ENCODE assay signal across 32 cellular contexts in genomic region chr5:178192787-178193186, GRCh38. TPM values are rescaled to one million over a fixed set of nuclear protein-coding genes. Genes with fewer than 3 reads are reported as not detected.
"Had no signal": no experiment of that assay in that cellular context is flagged by ENCODE, and none has a peak within 500 bp of the region (broad histone marks: within the 10 kb centered on the region; RNA-seq: fewer than 3 reads in every experiment).

No MANE protein-coding gene starts in this region.

- H3K4me3 ChIP-seq: MG63, SJCRH30, SK-N-MC had no signal

- H3K4me1 ChIP-seq: SJCRH30 had no signal

- H3K4me3 Mint-ChIP-seq: activated CD4-positive, alpha-beta T cell treated with anti-CD3 and anti-CD28 coated beads for 36 hours; activated CD4-positive, alpha-beta T cell treated with anti-CD3 and anti-CD28 coated beads, Interleukin-2, amount 10 ng/mL, durations not matched to agents 7 days and 5 days; activated CD8-positive, alpha-beta T cell treated with anti-CD3 and anti-CD28 coated beads, Interleukin-2, amount 10 ng/mL, durations not matched to agents 7 days and 5 days; activated naive CD4-positive, alpha-beta T cell treated with anti-CD3 and anti-CD28 coated beads for 36 hours; activated T-cell treated with anti-CD3 and anti-CD28 coated beads, Interleukin-2, amount 50 U/mL, for 24 hours; T-helper 2 cell treated with Interferon-gamma antibody and Interleukin-4, amounts not matched to agents 5 μg/mL and 100 μg/mL, for 36 hours; WTC11 had no signal

- ATAC-seq: activated CD4-positive, alpha-beta T cell treated with anti-CD3 and anti-CD28 coated beads for 36 hours; activated CD4-positive, CD25-positive, alpha-beta regulatory T cell treated with anti-CD3 and anti-CD28 coated beads, Interleukin-2, amount 50 U/mL, for 24 hours; activated CD8-positive, alpha-beta T cell treated with anti-CD3 and anti-CD28 coated beads, Interleukin-2, amount 10 ng/mL, durations not matched to agents 7 days and 5 days; activated naive CD4-positive, alpha-beta T cell treated with anti-CD3 and anti-CD28 coated beads, Interleukin-2, amount 50 U/mL, for 72 hours; WTC11 had no signal

- H3K27ac Mint-ChIP-seq: activated CD4-positive, alpha-beta T cell treated with anti-CD3 and anti-CD28 coated beads for 36 hours; activated CD4-positive, alpha-beta T cell treated with anti-CD3 and anti-CD28 coated beads, Interleukin-2, amount 10 ng/mL, durations not matched to agents 7 days and 5 days; activated naive CD4-positive, alpha-beta T cell treated with anti-CD3 and anti-CD28 coated beads for 36 hours; activated naive CD4-positive, alpha-beta T cell treated with anti-CD3 and anti-CD28 coated beads, Interleukin-2, amount 50 U/mL, for 72 hours; activated T-cell treated with anti-CD3 and anti-CD28 coated beads, Interleukin-2, amount 50 U/mL, for 24 hours; activated T-helper 2 cell treated with anti-CD3 and anti-CD28 coated beads, Interferon-gamma antibody, Interleukin-2, Interleukin-4, amounts not matched to agents 10 μg/mL and 5 μg/mL and 100 μg/mL, durations not matched to agents 14 hours and 24 hours and 36 hours; T-helper 2 cell treated with Interferon-gamma antibody and Interleukin-4, amounts not matched to agents 5 μg/mL and 100 μg/mL, for 36 hours; WTC11 had no signal

- DNase-seq: activated CD4-positive, alpha-beta T cell treated with anti-CD3 and anti-CD28 coated beads for 36 hours; activated CD4-positive, alpha-beta T cell treated with anti-CD3 and anti-CD28 coated beads, Interleukin-2, amount 10 ng/mL, durations not matched to agents 7 days and 5 days; activated CD4-positive, alpha-beta T cell treated with anti-CD3 and anti-CD28 coated beads, Interleukin-2, amount 50 U/mL, for 48 hours; activated CD8-positive, alpha-beta T cell treated with anti-CD3 and anti-CD28 coated beads, Interleukin-2, amount 10 ng/mL, durations not matched to agents 7 days and 5 days; activated gamma-delta T cell; activated naive CD4-positive, alpha-beta T cell treated with anti-CD3 and anti-CD28 coated beads for 36 hours; activated T-cell treated with anti-CD3 and anti-CD28 coated beads, Interleukin-2, amount 50 U/mL, for 24 hours; amniotic stem cell; aorta; brain microvascular endothelial cell; central memory CD4-positive, alpha-beta T cell; Kasumi-1; MG63; NCI-H1048; NCI-H1105 treated with DMSO at 0.1 percent for 48 hours; NCI-H1436; NCI-H1694; NCI-H2171; NCI-H510A; NCI-H748 treated with DMSO at 0.1 percent for 48 hours; NK-92 treated with Interleukin-12 subunit alpha and Interleukin-12 subunit beta, amount 100 ng/mL, for 24 hours; SHP77; SJCRH30 had no signal

- H3K36me3 ChIP-seq: brain microvascular endothelial cell, MG63, SJCRH30 had no signal

- H3K9me3 ChIP-seq: SJCRH30 had no signal

- H3K9me3 Mint-ChIP-seq: activated CD4-positive, alpha-beta T cell treated with anti-CD3 and anti-CD28 coated beads, Interleukin-2, amount 10 ng/mL, durations not matched to agents 7 days and 5 days; activated naive CD4-positive, alpha-beta T cell treated with anti-CD3 and anti-CD28 coated beads for 36 hours; activated naive CD4-positive, alpha-beta T cell treated with anti-CD3 and anti-CD28 coated beads, Interleukin-2, amount 50 U/mL, for 72 hours; activated T-cell treated with anti-CD3 and anti-CD28 coated beads, Interleukin-2, amount 50 U/mL, for 24 hours; activated T-helper 2 cell treated with anti-CD3 and anti-CD28 coated beads, Interferon-gamma antibody, Interleukin-2, Interleukin-4, amounts not matched to agents 10 μg/mL and 5 μg/mL and 100 μg/mL, durations not matched to agents 14 hours and 24 hours and 36 hours; T-helper 2 cell treated with Interferon-gamma antibody and Interleukin-4, amounts not matched to agents 5 μg/mL and 100 μg/mL, for 36 hours had no signal

- H3K27ac ChIP-seq: brain microvascular endothelial cell, SJCRH30, SK-N-MC had no signal

RNA-seq across cellular contexts. Expression of gene GMCL2, which starts 5.6 kb away (rescaled TPM):
- total RNA-seq: activated CD4-positive, alpha-beta T cell treated with anti-CD3 and anti-CD28 coated beads for 36 hours; activated CD4-positive, alpha-beta T cell treated with anti-CD3 and anti-CD28 coated beads, Interleukin-2, amount 10 ng/mL, durations not matched to agents 7 days and 5 days; activated CD8-positive, alpha-beta T cell treated with anti-CD3 and anti-CD28 coated beads, Interleukin-2, amount 10 ng/mL, durations not matched to agents 7 days and 5 days; activated naive CD4-positive, alpha-beta T cell treated with anti-CD3 and anti-CD28 coated beads for 36 hours; activated naive CD4-positive, alpha-beta T cell treated with anti-CD3 and anti-CD28 coated beads, Interleukin-2, amount 50 U/mL, for 72 hours; activated T-helper 2 cell treated with anti-CD3 and anti-CD28 coated beads, Interferon-gamma antibody, Interleukin-2, Interleukin-4, amounts not matched to agents 10 μg/mL and 5 μg/mL and 100 μg/mL, durations not matched to agents 14 hours and 24 hours and 36 hours; aorta; chondrocyte; OCI-LY7; SJCRH30; T-helper 1 cell treated with Interleukin-12 subunit alpha and Interleukin-12 subunit beta and Interleukin-4 antibody, amounts not matched to agents 30 ng/mL and 1 ng/mL, for 36 hours; WTC11 had no signal
- polyA plus RNA-seq: aorta had no signal
